Comparison of ENCODE assay signal across 7 cellular contexts in the genomic region with DNA sequence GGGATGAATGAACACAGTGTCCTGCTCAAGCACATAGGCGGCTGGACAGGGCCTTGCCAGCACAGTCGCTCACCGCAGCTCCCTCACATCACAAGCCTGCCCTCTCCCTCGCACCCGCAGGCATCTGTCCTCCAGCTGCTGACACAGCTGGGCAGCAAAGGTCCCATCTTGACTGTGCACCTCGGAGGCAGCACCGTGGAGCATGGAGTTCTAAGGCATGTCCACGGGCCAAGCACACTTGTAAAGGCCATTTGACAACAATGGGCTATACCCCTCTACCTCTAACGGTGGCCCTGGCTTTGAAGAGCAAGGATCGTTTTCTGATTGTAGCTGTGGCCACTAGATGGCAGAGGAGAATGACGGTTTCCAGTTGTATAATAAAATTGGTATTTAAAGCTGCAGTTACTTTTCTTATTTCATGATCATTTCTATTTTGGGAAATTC. TPM values are rescaled to one million over a fixed set of nuclear protein-coding genes. Genes with fewer than 3 reads are reported as not detected.
A peak's percentile ranks its signal among the peaks of the same experiment; 100 is the strongest.
DNase-seq lines count a peak whose midpoint lies in the region; ATAC-seq, FAIRE-seq and TF ChIP-seq lines count a peak whose summit lies in the region.

No MANE protein-coding gene starts in this region.

- H3K27me3 ChIP-seq in GM23338 (ENCODE audit: insufficient read depth): no peaks in the 10 kb centered on the region
- no peaks in the 10 kb centered on the region for H3K27me3 ChIP-seq in SK-N-SH (ENCODE audit: insufficient read depth)
- H3K27me3 ChIP-seq in fibroblast of lung (ENCODE audit: control insufficient read depth, insufficient read depth, low read length): no peaks in the 10 kb centered on the region
- H3K27me3 ChIP-seq in neural progenitor cell: no peaks in the 10 kb centered on the region

- H3K4me3 ChIP-seq in GM23338: no peak overlapping the region
- no peak overlapping the region for H3K4me3 ChIP-seq in SK-N-SH (ENCODE audit: low read depth in 2 of 2, low read length in 1 of 2)
- no peak overlapping the region for H3K4me3 ChIP-seq in fibroblast of lung (replicated peaks in 1 of 4; ENCODE audit: control extremely low read depth in 1 of 4, insufficient read depth in 1 of 4, low read depth in 3 of 4, low read length in 4 of 4)
- no peak overlapping the region for H3K4me3 ChIP-seq in neural progenitor cell

- H3K36me3 Mint-ChIP-seq in GM23338 (ENCODE audit: low read depth) (peaks cover 7% of the 10 kb centered on the region; the same call in 1 of the 3 replicates), neural progenitor cell (peaks cover 8% of the 10 kb centered on the region)

- TF ChIP-seq EP300 in SK-N-SH (IDR thresholded peaks at IDR 0.05; ENCODE audit: borderline replicate concordance in 1 of 2, low read depth in 1 of 2, low read length in 1 of 2): no peak

- POLR2A ChIA-PET in SK-N-SH (lab: Yijun Ruan, JAX): no interaction called here

- no peak for FAIRE-seq in D721Med (lab: Jason Lieb, UNC)

- H3K9ac ChIP-seq in SK-N-SH: no peak overlapping the region
- no peak overlapping the region for H3K9ac ChIP-seq in fibroblast of lung (ENCODE audit: insufficient read depth, low read length)
- H3K9ac ChIP-seq in neural progenitor cell: no peak overlapping the region

- no peaks in the 10 kb centered on the region for H3K4me1 ChIP-seq in GM23338 (ENCODE audit: insufficient read depth)
- H3K4me1 ChIP-seq in SK-N-SH (ENCODE audit: control insufficient read depth in 1 of 2, insufficient read depth in 2 of 2, low read depth in 1 of 2, low read length in 1 of 2): peaks cover 0 to 5% of the 10 kb centered on the region in 2 experiments; a peak in 1 of 4 replicates
- H3K4me1 ChIP-seq in fibroblast of lung (ENCODE audit: control insufficient read depth, extremely low read depth, insufficient read depth, low read length): no peaks in the 10 kb centered on the region
- H3K4me1 ChIP-seq in neural progenitor cell: no peaks in the 10 kb centered on the region

- H3K27ac ChIP-seq in GM23338 (ENCODE audit: low read depth) (no peak overlapping the region), SK-N-SH (ENCODE audit: low read depth in 2 of 2, low read length in 1 of 2) (no peak overlapping the region), fibroblast of lung (ENCODE audit: insufficient read depth, low read length) (no peak overlapping the region), neural progenitor cell (no peak overlapping the region)

- DNase-seq in D721Med (ENCODE audit: insufficient read length, low spot score) (no peak), GM23338 (ENCODE audit: low spot score) (peak; percentile 60), SK-N-SH (peak; percentile 51), fibroblast of lung (ENCODE audit: low read depth in 2 of 2) (peak; percentile 15), neural progenitor cell (ENCODE audit: low spot score) (peak; percentile 35)

- H3K27me3 Mint-ChIP-seq in GM23338 (ENCODE audit: insufficient read depth, low read depth, poor library complexity): peaks cover 1% of the 10 kb centered on the region
- peaks cover 10% of the 10 kb centered on the region for H3K27me3 Mint-ChIP-seq in neural progenitor cell (ENCODE audit: insufficient read depth, low read depth)

- ATAC-seq in GM23338 (peak; percentile 37), GM18909 (IDR thresholded peaks at IDR 0.05; ENCODE audit: poor library complexity, unreplicated experiment) (no peak), GM18517 (IDR thresholded peaks at IDR 0.05; ENCODE audit: unreplicated experiment) (no peak)

- H3K79me2 ChIP-seq in GM23338 (replicated peaks; ENCODE audit: insufficient read depth) (no peaks in the 10 kb centered on the region), SK-N-SH (ENCODE audit: insufficient read depth) (no peaks in the 10 kb centered on the region), fibroblast of lung (ENCODE audit: control insufficient read depth, insufficient read depth, low read length) (no peaks in the 10 kb centered on the region), neural progenitor cell (ENCODE audit: low read depth) (no peaks in the 10 kb centered on the region)

- CTCF ChIA-PET in SK-N-SH (lab: Yijun Ruan, JAX): interaction anchor here (0.6 to 2.1 kb wide), 33 partner anchors 9 to 591 kb away, joined by 3 to 14 read pairs (median 4); partner anchors contain the start of genes OCRL and UTP14A

- 41% methylated on average over 11 of the region's 11 CpGs for WGBS in SK-N-SH (ENCODE audit: low lambda C conversion rate)

- H3K36me3 ChIP-seq in GM23338 (ENCODE audit: insufficient read depth) (no peaks in the 10 kb centered on the region), SK-N-SH (replicated peaks in 1 of 2; ENCODE audit: control insufficient read depth in 1 of 2, insufficient read depth in 2 of 2, low read length in 1 of 2) (peaks cover 3 to 5% of the 10 kb centered on the region in 2 experiments), fibroblast of lung (ENCODE audit: control insufficient read depth, insufficient read depth, low read length) (no peaks in the 10 kb centered on the region), neural progenitor cell (no peaks in the 10 kb centered on the region)

- H3K27ac Mint-ChIP-seq in GM23338 (no peak overlapping the region), neural progenitor cell (peak overlapping the region; percentile 86)

- H3K9me2 ChIP-seq in GM23338 (ENCODE audit: insufficient read depth): no peaks in the 10 kb centered on the region
- H3K9me2 ChIP-seq in SK-N-SH: no peaks in the 10 kb centered on the region

- H3K4me2 ChIP-seq in GM23338: no peak overlapping the region
- H3K4me2 ChIP-seq in SK-N-SH: no peak overlapping the region
- H3K4me2 ChIP-seq in fibroblast of lung (ENCODE audit: extremely low read depth, insufficient read depth, low read length): no peak overlapping the region
- H3K4me2 ChIP-seq in neural progenitor cell: no peak overlapping the region

- H4K20me1 ChIP-seq in GM23338 (replicated peaks; ENCODE audit: insufficient read depth) (no peaks in the 10 kb centered on the region), SK-N-SH (ENCODE audit: insufficient read depth) (no peaks in the 10 kb centered on the region), fibroblast of lung (ENCODE audit: control insufficient read depth, extremely low read depth, insufficient read depth, low read length) (no peaks in the 10 kb centered on the region), neural progenitor cell (ENCODE audit: low read depth) (no peaks in the 10 kb centered on the region)

- peak; percentile 49 for TF ChIP-seq RAD21 in SK-N-SH (IDR thresholded peaks at IDR 0.05; ENCODE audit: low read length)

- H3F3A ChIP-seq in GM23338 (replicated peaks; ENCODE audit: low read depth) (no peaks in the 10 kb centered on the region), SK-N-SH (replicated peaks; ENCODE audit: insufficient read depth) (no peaks in the 10 kb centered on the region), neural progenitor cell (ENCODE audit: low read depth) (peaks cover 4% of the 10 kb centered on the region)

- H3K4me1 Mint-ChIP-seq in GM23338: peaks cover 18% of the 10 kb centered on the region
- peaks cover 28% of the 10 kb centered on the region for H3K4me1 Mint-ChIP-seq in neural progenitor cell

- no peaks in the 10 kb centered on the region; the same call in 2 of the 3 replicates for H3K9me3 Mint-ChIP-seq in GM23338
- H3K9me3 Mint-ChIP-seq in neural progenitor cell: no peaks in the 10 kb centered on the region

- H3K4me3 Mint-ChIP-seq in GM23338: no peak overlapping the region
- H3K4me3 Mint-ChIP-seq in neural progenitor cell: no peak overlapping the region

- TF ChIP-seq CTCF in D721Med (IDR thresholded peaks at IDR 0.05; ENCODE audit: insufficient read depth, missing control alignments) (peak; percentile 53), GM23338 (conservative IDR thresholded peaks at IDR 0.05; ENCODE audit: low read depth in 2 of 2) (peak; percentile 54 to 61), SK-N-SH (IDR thresholded peaks at IDR 0.05) (peak; percentile 80), fibroblast of lung (conservative IDR thresholded peaks at IDR 0.05 in 1 of 2, IDR thresholded peaks at IDR 0.05 in 1 of 2; ENCODE audit: low read depth in 1 of 2, low read length in 2 of 2) (peak; percentile 40 to 59), neural progenitor cell (IDR thresholded peaks at IDR 0.05) (peak; percentile 57)

- H3K9me3 ChIP-seq in SK-N-SH (no peaks in the 10 kb centered on the region), fibroblast of lung (ENCODE audit: control insufficient read depth, insufficient read depth, low read depth, low read length) (no peaks in the 10 kb centered on the region), neural progenitor cell (ENCODE audit: low read depth) (no peaks in the 10 kb centered on the region)

- H2AFZ ChIP-seq in GM23338 (no peak overlapping the region), SK-N-SH (ENCODE audit: low read depth) (no peak overlapping the region), fibroblast of lung (ENCODE audit: low read length) (no peak overlapping the region), neural progenitor cell (replicated peaks) (no peak overlapping the region)

RNA-seq across cellular contexts. Expression of gene APLN, which starts 53.8 kb away (rescaled TPM):
- total RNA-seq in GM23338 (2014; rRNA removed; shearing (Covaris generic)): 0.16 and 0.49 TPM in 2 replicates
- polyA plus RNA-seq in GM23338 (2016; fragmentation: Nextera tagmentation; extraction: Ambion mirVana) (0.37 and 0.60 TPM in 2 replicates), SK-N-SH (2012; rRNA removed) (0.71 and 0.82 TPM in 2 replicates), fibroblast of lung (0.58 and 2.4 TPM in 2 replicates)
- 0.41 and 0.75 TPM in 2 replicates for polyA plus RNA-seq in SK-N-SH (2012; cell fraction: cytosol; rRNA removed)
- polyA plus RNA-seq in SK-N-SH (2012; cell fraction: nucleus; rRNA removed): 0.31 and 0.47 TPM in 2 replicates
- total RNA-seq in fibroblast of lung (0.17 and 3.6 TPM in 2 replicates), neural progenitor cell (ENCODE audit: low replicate concordance) (0.22 and 0.46 TPM in 2 replicates)
- 0.78 and 2.5 TPM in 2 replicates for polyA plus RNA-seq in fibroblast of lung (2012)
- polyA minus RNA-seq in fibroblast of lung (ENCODE audit: low replicate concordance): 0.93 and 3.7 TPM in 2 replicates
